In the genomic region with DNA sequence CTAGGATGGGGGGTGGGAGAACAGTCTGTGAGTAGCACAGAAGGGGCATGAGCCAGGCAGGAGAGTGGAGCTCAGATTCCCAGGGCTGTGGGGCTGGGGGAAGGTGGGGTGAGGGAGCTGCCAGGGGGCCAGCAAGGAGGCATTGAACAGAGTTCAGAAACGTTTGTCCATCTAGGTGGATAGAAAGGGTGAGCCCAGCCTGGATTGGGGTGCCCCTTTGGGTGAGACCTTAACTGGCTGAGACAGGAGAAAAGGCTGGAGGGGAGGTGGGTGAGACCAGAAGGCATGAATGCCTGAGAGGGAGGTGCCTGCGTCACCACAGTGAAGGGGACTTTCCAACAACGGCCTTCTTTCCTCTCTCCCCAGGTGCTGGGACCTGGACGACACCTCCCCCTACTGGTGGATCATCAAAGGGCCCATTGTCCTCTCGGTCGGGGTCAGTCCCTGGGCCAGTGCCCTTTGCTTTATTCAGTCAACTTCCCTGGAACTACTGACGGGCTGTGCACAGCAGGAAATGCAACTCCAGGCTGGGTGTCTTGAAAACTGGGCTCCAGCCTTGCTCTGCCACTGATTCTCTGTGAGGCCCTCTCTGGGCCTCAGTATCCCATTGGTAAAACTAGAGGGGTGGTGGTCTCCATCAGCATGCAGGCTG, we compare ENCODE assay signal across 9 cellular contexts. TPM values are rescaled to one million over a fixed set of nuclear protein-coding genes. Genes with fewer than 3 reads are reported as not detected.
DNase-seq lines count a peak whose midpoint lies in the region; ATAC-seq, FAIRE-seq and TF ChIP-seq lines count a peak whose summit lies in the region.
"Had no signal": no experiment of that assay in that cellular context is flagged by ENCODE, and none has a peak within 500 bp of the region (broad histone marks: within the 10 kb centered on the region; RNA-seq: fewer than 3 reads in every experiment).

No MANE protein-coding gene starts in this region.

- no peaks in the 10 kb centered on the region for H3K4me1 ChIP-seq in BE2C

- peak; percentile 92 for TF ChIP-seq CTCF in BE2C (IDR thresholded peaks at IDR 0.05; ENCODE audit: low read depth, low read length)

- ATAC-seq in HG02763 (IDR thresholded peaks at IDR 0.05; ENCODE audit: unreplicated experiment) (peak; percentile 94), left cardiac atrium (peak; percentile 83)

- no peaks in the 10 kb centered on the region for H3K9me3 ChIP-seq in BE2C
- H3K9me3 ChIP-seq: neutrophil had no signal

- intact Hi-C loops in left cardiac atrium (cut with DNase I): loop anchor here (2.0 to 5.0 kb wide), 2 partner anchors 138 to 174 kb away; no protein-coding TSS in a partner anchor

- DNase-seq in BE2C (peak; percentile 70), GM18507 (ENCODE audit: extremely low spot score, insufficient read length, low read depth) (peak; percentile 76), NCI-H1694 (lab: John Stamatoyannopoulos, UW) (peak; percentile 55), left cardiac atrium (peak; percentile 62)
- peak; percentile 66 to 67 for DNase-seq in activated T-cell treated with anti-CD3 and anti-CD28 coated beads, Interleukin-2, amount 50 U/mL, for 48 hours
- peak; percentile 70 for DNase-seq in stimulated activated CD4-positive, alpha-beta T cell treated with anti-CD3 and anti-CD28 coated beads, Interleukin-15, amount 100 ng/mL, for 24 hours
- no peak for DNase-seq in activated effector memory CD4-positive, alpha-beta T cell treated with anti-CD3 and anti-CD28 coated beads, Interleukin-2, amount 50 U/mL, for 16 hours

- H3K36me3 ChIP-seq in BE2C: no peaks in the 10 kb centered on the region
- H3K36me3 ChIP-seq: neutrophil had no signal

- H3K4me3 ChIP-seq in BE2C (ENCODE audit: low read depth, low read length): no peak overlapping the region

- H3K27me3 ChIP-seq in BE2C: no peaks in the 10 kb centered on the region

- peak; percentile 96 for FAIRE-seq in GM18507 (lab: Jason Lieb, UNC)

RNA-seq across cellular contexts. Expression of a gene that starts 11.0 kb away (rescaled TPM):
- polyA plus RNA-seq in BE2C (2012; ENCODE audit: insufficient read depth, insufficient read length, low read depth): 0.97 TPM
- total RNA-seq in left cardiac atrium: not detected
